ENCODE assay signal across 14 cellular contexts in genomic region chr1:226035915-226036314, GRCh38. TPM values are rescaled to one million over a fixed set of nuclear protein-coding genes. Genes with fewer than 3 reads are reported as not detected.
DNase-seq lines count a peak whose midpoint lies in the region; ATAC-seq, FAIRE-seq and TF ChIP-seq lines count a peak whose summit lies in the region.
"Had no signal": no experiment of that assay in that cellular context is flagged by ENCODE, and none has a peak within 500 bp of the region (broad histone marks: within the 10 kb centered on the region; RNA-seq: fewer than 3 reads in every experiment).

No MANE protein-coding gene starts in this region.

- TF ChIP-seq POLR2A in H1 (IDR thresholded peaks at IDR 0.05; ENCODE audit: control extremely low read depth in 1 of 2, low read depth in 2 of 2, low read length in 2 of 2), result no peak

- no peak overlapping the region for H2AK5ac ChIP-seq in H1 (ENCODE audit: low read depth, low read length)

- H3K27me3 ChIP-seq in HL-60 (ENCODE audit: insufficient read depth, poor library complexity, severe bottlenecking), result no peaks in the 10 kb centered on the region
- H3K27me3 ChIP-seq in H1 (replicated peaks in 1 of 4; ENCODE audit: control insufficient read depth in 3 of 4, extremely low read depth in 1 of 4, insufficient read depth in 3 of 4, low read length in 3 of 4), result no peaks in the 10 kb centered on the region; a peak in 1 of 7 replicates
- H3K27me3 ChIP-seq in muscle layer of duodenum (ENCODE audit: low read depth, low read length), result no peaks in the 10 kb centered on the region
- H3K27me3 ChIP-seq in upper lobe of right lung, result no peaks in the 10 kb centered on the region

- no peak overlapping the region for H4K91ac ChIP-seq in H1 (replicated peaks; ENCODE audit: insufficient read length, low read length)

- H2BK12ac ChIP-seq in H1 (ENCODE audit: low read depth, low read length), result no peak overlapping the region

- DNase-seq in HL-60 (ENCODE audit: low read depth in 1 of 2, low spot score in 1 of 2), result no peak
- no peak for DNase-seq in H1 (ENCODE audit: low read depth in 1 of 2, low spot score in 2 of 2)
- no peak for DNase-seq in upper lobe of right lung
- DNase-seq in hypothalamus (lab: John Stamatoyannopoulos, UW), result no peak
- DNase-seq in activated CD4-positive, alpha-beta T cell treated with anti-CD3 and anti-CD28 coated beads, Interleukin-2, amount 10 ng/mL, durations not matched to agents 7 days and 5 days, result no peak
- no peak for DNase-seq in stimulated activated CD4-positive, alpha-beta T cell treated with anti-CD3 and anti-CD28 coated beads, Interleukin-4, amount 100 ng/mL, for 24 hours
- DNase-seq: DMS53, H9 had no signal

- no peak for FAIRE-seq in H1 (lab: Jason Lieb, UNC)
- FAIRE-seq: A549, GM12878, GM18507 had no signal

- no peak overlapping the region for H3K4me3 Mint-ChIP-seq in activated CD4-positive, alpha-beta T cell treated with anti-CD3 and anti-CD28 coated beads, Interleukin-2, amount 10 ng/mL, durations not matched to agents 7 days and 5 days
- H3K4me3 Mint-ChIP-seq: GM23338, H9 had no signal

- no peaks in the 10 kb centered on the region for H3K79me2 ChIP-seq in H1 (ENCODE audit: control insufficient read depth in 1 of 2, insufficient read depth in 2 of 2, low read length in 2 of 2)

- no peak overlapping the region for H3K56ac ChIP-seq in H1 (replicated peaks; ENCODE audit: insufficient read length, low read depth, low read length)

- TF ChIP-seq RAD21 in H1 (IDR thresholded peaks at IDR 0.05 in 1 of 2, conservative IDR thresholded peaks at IDR 0.05 in 1 of 2; ENCODE audit: low read depth in 2 of 2, low read length in 2 of 2), result no peak

- H3K9ac ChIP-seq in H1 (replicated peaks in 1 of 4; ENCODE audit: extremely low read depth in 1 of 4, low read depth in 3 of 4, low read length in 3 of 4), result no peak overlapping the region

- H3K4me3 ChIP-seq in HL-60 (replicated peaks; ENCODE audit: insufficient read depth, low read length), result no peak overlapping the region
- no peak overlapping the region for H3K4me3 ChIP-seq in H1 (ENCODE audit: extremely low read depth in 1 of 4, insufficient read depth in 2 of 4, low read depth in 3 of 4, low read length in 4 of 4)
- no peak overlapping the region for H3K4me3 ChIP-seq in muscle layer of duodenum (ENCODE audit: low read depth in 1 of 2, low read length in 2 of 2)
- no peak overlapping the region for H3K4me3 ChIP-seq in upper lobe of right lung
- H3K4me3 ChIP-seq: A549, GM12878, GM23338 had no signal

- no peak for TF ChIP-seq CTCF in HL-60 (IDR thresholded peaks at IDR 0.05; ENCODE audit: insufficient read depth, low read length)
- no peak for TF ChIP-seq CTCF in H1 (IDR thresholded peaks at IDR 0.05; ENCODE audit: control extremely low read depth in 1 of 3, insufficient read depth in 1 of 3, low read depth in 1 of 3, low read length in 3 of 3)
- no peak for TF ChIP-seq CTCF in upper lobe of right lung (IDR thresholded peaks at IDR 0.05)

- no peaks in the 10 kb centered on the region for H3K23me2 ChIP-seq in H1 (ENCODE audit: low read depth, low read length)

- no peak overlapping the region for H2BK120ac ChIP-seq in H1 (replicated peaks; ENCODE audit: low read depth, low read length)

- CTCF ChIA-PET in H1 (lab: Charles Lee; ENCODE audit: partially characterized antibody), result no interaction called here
- CTCF ChIA-PET in activated CD4-positive, alpha-beta T cell treated with anti-CD3 and anti-CD28 coated beads, Interleukin-2, amount 10 ng/mL, durations not matched to agents 7 days and 5 days (lab: Charles Lee), result interaction anchor here (0.6 to 0.9 kb wide), 2 partner anchors 9 to 289 kb away, joined by 3 to 7 read pairs; no protein-coding TSS in a partner anchor

- H3K4me1 ChIP-seq in H1 (replicated peaks in 1 of 4; ENCODE audit: control insufficient read depth in 3 of 4, insufficient read depth in 4 of 4, low read length in 3 of 4) (no peaks in the 10 kb centered on the region), muscle layer of duodenum (ENCODE audit: control insufficient read depth in 1 of 2, insufficient read depth in 2 of 2, low read length in 2 of 2) (no peaks in the 10 kb centered on the region), upper lobe of right lung (peaks cover 11% of the 10 kb centered on the region)
- H3K4me1 ChIP-seq: A549 had no signal

- no peak overlapping the region for H4K8ac ChIP-seq in H1 (ENCODE audit: extremely low read depth, insufficient read depth, low read length)

- H3K4me1 Mint-ChIP-seq in activated CD4-positive, alpha-beta T cell treated with anti-CD3 and anti-CD28 coated beads, Interleukin-2, amount 10 ng/mL, durations not matched to agents 7 days and 5 days, result no peaks in the 10 kb centered on the region
- H3K4me1 Mint-ChIP-seq: GM23338, H9 had no signal

- H3K27ac ChIP-seq in HL-60 (replicated peaks) (peak overlapping the region; percentile 85), H1 (ENCODE audit: low read depth, low read length) (no peak overlapping the region), muscle layer of duodenum (ENCODE audit: low read length) (peak overlapping the region; percentile 6), upper lobe of right lung (peak overlapping the region; percentile 7)
- H3K27ac ChIP-seq: A549 had no signal

- H3K36me3 ChIP-seq in H1 (ENCODE audit: control insufficient read depth in 2 of 4, insufficient read depth in 4 of 4, low read length in 3 of 4), result no peaks in the 10 kb centered on the region
- no peaks in the 10 kb centered on the region for H3K36me3 ChIP-seq in muscle layer of duodenum (ENCODE audit: control insufficient read depth in 1 of 2, insufficient read depth in 2 of 2, low read length in 2 of 2)
- H3K36me3 ChIP-seq in upper lobe of right lung, result no peaks in the 10 kb centered on the region

- no peak overlapping the region for H3K27ac Mint-ChIP-seq in activated CD4-positive, alpha-beta T cell treated with anti-CD3 and anti-CD28 coated beads, Interleukin-2, amount 10 ng/mL, durations not matched to agents 7 days and 5 days
- H3K27ac Mint-ChIP-seq: GM23338, H9 had no signal

- H3K4ac ChIP-seq in H1 (replicated peaks; ENCODE audit: insufficient read length, low read depth, low read length), result no peak overlapping the region

- ATAC-seq in upper lobe of right lung, result no peak
- ATAC-seq in GM19324 (IDR thresholded peaks at IDR 0.05; ENCODE audit: low FRiP score, unreplicated experiment), result no peak
- ATAC-seq: A549, GM12878, GM23338 had no signal

- 0 out of 2 replicates have a peak overlapping the region, but pooled peaks have one; percentile 31 for H2AFZ ChIP-seq in H1 (ENCODE audit: low read length)
- H2AFZ ChIP-seq: GM23338 had no signal

- intact Hi-C loops in upper lobe of right lung (cut with DNase I), result no loop called here

- no peak overlapping the region for H3K23ac ChIP-seq in H1 (ENCODE audit: insufficient read length)

- no peaks in the 10 kb centered on the region for H3K36me3 Mint-ChIP-seq in activated CD4-positive, alpha-beta T cell treated with anti-CD3 and anti-CD28 coated beads, Interleukin-2, amount 10 ng/mL, durations not matched to agents 7 days and 5 days (ENCODE audit: low read depth)

- peaks cover 7% of the 10 kb centered on the region for H3K27me3 Mint-ChIP-seq in activated CD4-positive, alpha-beta T cell treated with anti-CD3 and anti-CD28 coated beads, Interleukin-2, amount 10 ng/mL, durations not matched to agents 7 days and 5 days

- no peak overlapping the region for H2BK5ac ChIP-seq in H1 (ENCODE audit: low read depth, low read length)

- WGBS in H1 (ENCODE audit: extremely low coverage in 1 of 2, insufficient coverage in 1 of 2, insufficient read length in 1 of 2, insufficient replicate concordance in 2 of 2, low coverage in 1 of 2, low lambda C conversion rate in 2 of 2, missing lambda C conversion rate in 1 of 2), 2 experiments, result 91% methylated on average over 5 of the region's 5 CpGs; no CpG with 5 or more reads in 1 of the 2 experiments

- H3K18ac ChIP-seq in H1 (ENCODE audit: extremely low read depth, low read length), result no peak overlapping the region

- no peak overlapping the region for H3K4me2 ChIP-seq in H1 (ENCODE audit: insufficient read depth in 1 of 2, low read depth in 2 of 2, low read length in 2 of 2)
- H3K4me2 ChIP-seq: A549, GM23338 had no signal

- H3K9me3 Mint-ChIP-seq in activated CD4-positive, alpha-beta T cell treated with anti-CD3 and anti-CD28 coated beads, Interleukin-2, amount 10 ng/mL, durations not matched to agents 7 days and 5 days, result no peaks in the 10 kb centered on the region
- H3K9me3 Mint-ChIP-seq: GM23338, H9 had no signal

- H3K79me1 ChIP-seq in H1 (ENCODE audit: low read depth, low read length), result no peaks in the 10 kb centered on the region

- POLR2A ChIA-PET in H1 (lab: Charles Lee; ENCODE audit: partially characterized antibody), result interaction anchor here (2.3 kb wide), 1 partner anchor 26 kb away, joined by 9 read pairs; the partner anchor contains the start of gene H3-3A
- POLR2A ChIA-PET in activated CD4-positive, alpha-beta T cell treated with anti-CD3 and anti-CD28 coated beads, Interleukin-2, amount 10 ng/mL, durations not matched to agents 7 days and 5 days (lab: Charles Lee), result no interaction called here

- no peak overlapping the region for H2BK15ac ChIP-seq in H1 (ENCODE audit: low read length)

- H3K14ac ChIP-seq in H1 (ENCODE audit: insufficient read length), result no peak overlapping the region

- no peaks in the 10 kb centered on the region for H4K20me1 ChIP-seq in H1 (replicated peaks in 1 of 2; ENCODE audit: control insufficient read depth in 1 of 2, insufficient read depth in 2 of 2, low read length in 2 of 2)

- H3K9me3 ChIP-seq in H1 (ENCODE audit: insufficient read depth in 2 of 2, low read depth in 1 of 2, low read length in 1 of 2) (no peaks in the 10 kb centered on the region), muscle layer of duodenum (ENCODE audit: control insufficient read depth in 1 of 2, low read length in 2 of 2) (no peaks in the 10 kb centered on the region), upper lobe of right lung (no peaks in the 10 kb centered on the region)
- H3K9me3 ChIP-seq: A549 had no signal

- no peak overlapping the region for H2BK20ac ChIP-seq in H1 (ENCODE audit: low read length)

- no peak for TF ChIP-seq EP300 in H1 (IDR thresholded peaks at IDR 0.05; ENCODE audit: borderline replicate concordance in 1 of 2, low read depth in 2 of 2, low read length in 2 of 2)

- no peak overlapping the region for H4K5ac ChIP-seq in H1 (ENCODE audit: insufficient read length, low read depth, low read length)

RNA-seq across cellular contexts. Expression of gene H3-3A, which starts 26.6 kb away (rescaled TPM):
- 1,213 and 1,223 TPM in 2 replicates for total RNA-seq in H1 (2021; fragmentation: NEBNext Ultra II Directional; extraction: Animal tissue kit (Norgen Biotek cat#: 25700))
- 760 and 1,157 TPM in 2 replicates for polyA plus RNA-seq in H1 (2011; rRNA removed)
- 1,155 TPM for polyA plus RNA-seq in H1 (2011; cell fraction: cytosol; rRNA removed)
- polyA plus RNA-seq in H1 (2011; cell fraction: nucleus; rRNA removed), result 408 TPM
- polyA plus RNA-seq in H1 (2012, experiment 1 of 2), result 555 to 853 TPM (median 714 TPM) in 4 replicates
- 650 TPM for polyA plus RNA-seq in H1 (2012, experiment 2 of 2)
- polyA plus RNA-seq in H1 (2013, experiment 1 of 2), result 1,534 TPM
- polyA plus RNA-seq in H1 (2013, experiment 2 of 2), result 1,619 TPM
- 222 and 228 TPM in 2 replicates for polyA minus RNA-seq in H1 (2011; rRNA and poly(A)+ RNA removed)
- polyA minus RNA-seq in H1 (2011; cell fraction: cytosol; rRNA and poly(A)+ RNA removed), result 287 TPM
- polyA minus RNA-seq in H1 (2011; cell fraction: nucleus; rRNA and poly(A)+ RNA removed), result 109 TPM
- total RNA-seq in upper lobe of right lung, result 435 TPM
- 100 to 1,000 TPM; 651 to 657 TPM for total RNA-seq in activated CD4-positive, alpha-beta T cell treated with anti-CD3 and anti-CD28 coated beads, Interleukin-2, amount 10 ng/mL, durations not matched to agents 7 days and 5 days

RNA-seq across cellular contexts. Expression of gene SDE2, which starts 36.8 kb away (rescaled TPM):
- total RNA-seq in H1 (2021; fragmentation: NEBNext Ultra II Directional; extraction: Animal tissue kit (Norgen Biotek cat#: 25700)), result 16.5 and 16.7 TPM in 2 replicates
- 8.0 and 8.5 TPM in 2 replicates for polyA plus RNA-seq in H1 (2011; rRNA removed)
- 11.6 TPM for polyA plus RNA-seq in H1 (2011; cell fraction: cytosol; rRNA removed)
- 3.6 TPM for polyA plus RNA-seq in H1 (2011; cell fraction: nucleus; rRNA removed)
- 6.6 to 8.3 TPM (median 6.7 TPM) in 4 replicates for polyA plus RNA-seq in H1 (2012, experiment 1 of 2)
- polyA plus RNA-seq in H1 (2012, experiment 2 of 2), result 2.2 TPM
- 7.0 TPM for polyA plus RNA-seq in H1 (2013, experiment 1 of 2)
- polyA plus RNA-seq in H1 (2013, experiment 2 of 2), result 7.1 TPM
- polyA minus RNA-seq in H1 (2011; rRNA and poly(A)+ RNA removed), result 7.5 and 7.9 TPM in 2 replicates
- 8.1 TPM for polyA minus RNA-seq in H1 (2011; cell fraction: cytosol; rRNA and poly(A)+ RNA removed)
- polyA minus RNA-seq in H1 (2011; cell fraction: nucleus; rRNA and poly(A)+ RNA removed), result 7.5 TPM
- 21.8 TPM for total RNA-seq in upper lobe of right lung
- total RNA-seq in activated CD4-positive, alpha-beta T cell treated with anti-CD3 and anti-CD28 coated beads, Interleukin-2, amount 10 ng/mL, durations not matched to agents 7 days and 5 days, result 10 to 100 TPM; 16.1 to 16.6 TPM
